In the genomic region with DNA sequence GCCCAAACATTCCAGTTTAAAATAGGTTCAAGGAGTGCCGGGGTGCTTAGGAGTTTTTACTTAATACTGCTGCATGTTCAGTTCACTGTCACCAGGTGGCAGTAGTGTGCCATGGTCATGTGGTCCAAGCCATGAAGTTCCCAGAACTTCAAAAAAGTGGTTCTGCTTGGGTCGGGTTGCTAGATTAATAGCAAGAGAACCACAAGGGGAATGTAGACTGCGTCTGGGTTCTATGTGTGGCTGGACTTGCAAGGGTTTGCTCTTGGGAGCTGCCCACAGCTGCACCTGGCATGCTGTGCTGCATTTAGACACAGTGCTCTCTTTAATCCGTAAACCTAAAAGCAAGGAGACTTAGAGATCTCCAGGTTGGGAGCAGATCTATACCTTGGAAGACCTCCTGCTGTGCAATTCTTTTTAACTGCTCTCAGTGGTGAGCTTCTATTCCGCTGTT, we compare ENCODE assay signal across 8 cellular contexts. TPM values are rescaled to one million over a fixed set of nuclear protein-coding genes. Genes with fewer than 3 reads are reported as not detected.
DNase-seq lines count a peak whose midpoint lies in the region; ATAC-seq and TF ChIP-seq lines count a peak whose summit lies in the region.

No MANE protein-coding gene starts in this region.

- H3K4me1 Mint-ChIP-seq in Caco-2 (ENCODE audit: low read depth, unreplicated experiment) = no peaks in the 10 kb centered on the region
- H3K4me1 Mint-ChIP-seq in H9 = peaks cover 0 to 4% of the 10 kb centered on the region in 2 experiments; a peak in 1 of 4 replicates

- H4K5ac ChIP-seq in H9 (ENCODE audit: insufficient read length, low read depth, low read length) = no peak overlapping the region

- H4K20me1 ChIP-seq in H9 (ENCODE audit: control insufficient read depth, insufficient read depth, insufficient read length) (no peaks in the 10 kb centered on the region), neural cell (ENCODE audit: insufficient read depth) (no peaks in the 10 kb centered on the region)

- H3K79me2 ChIP-seq in H9 (ENCODE audit: insufficient read depth, low read length) (no peaks in the 10 kb centered on the region), neural cell (replicated peaks; ENCODE audit: insufficient read depth, low read length) (no peaks in the 10 kb centered on the region)

- H2AFZ ChIP-seq in H9 (ENCODE audit: low read length) (no peak overlapping the region), neural cell (ENCODE audit: low read depth, low read length) (no peak overlapping the region)

- H3K9ac ChIP-seq in H9 (ENCODE audit: extremely low read depth, insufficient read length, low read length) (no peak overlapping the region), neural cell (ENCODE audit: low read length) (no peak overlapping the region)

- peak; percentile 94 for ATAC-seq in upper lobe of right lung

- H3K27ac ChIP-seq in H9 (ENCODE audit: insufficient read length, low read depth, low read length) = no peak overlapping the region
- H3K27ac ChIP-seq in neural cell (ENCODE audit: low read length) = no peak overlapping the region
- H3K27ac ChIP-seq in upper lobe of right lung = no peak overlapping the region

- no peak overlapping the region for H3T11ph ChIP-seq in H9 (ENCODE audit: low read length)

- H3K27me3 ChIP-seq in Caco-2 (replicated peaks; ENCODE audit: control insufficient read depth, insufficient read depth, low read length) (no peaks in the 10 kb centered on the region), H9 (ENCODE audit: insufficient read depth, low read length) (peaks cover 3% of the 10 kb centered on the region; the same call in 1 of the 2 replicates), neural cell (ENCODE audit: insufficient read depth, low read depth, low read length) (peaks cover 2% of the 10 kb centered on the region), upper lobe of right lung (peaks cover 7% of the 10 kb centered on the region)

- H3K9me3 ChIP-seq in Caco-2 (no peaks in the 10 kb centered on the region), H9 (ENCODE audit: control insufficient read depth, low read depth, low read length) (no peaks in the 10 kb centered on the region), neural cell (ENCODE audit: low read length) (no peaks in the 10 kb centered on the region), upper lobe of right lung (no peaks in the 10 kb centered on the region)

- H3K79me1 ChIP-seq in H9 (ENCODE audit: insufficient read depth, low read depth, low read length, poor library complexity, severe bottlenecking) = no peaks in the 10 kb centered on the region

- H2BK120ac ChIP-seq in H9 (ENCODE audit: low read depth, low read length, poor library complexity, severe bottlenecking) = no peak overlapping the region

- no peak for TF ChIP-seq EP300 in neural cell (conservative IDR thresholded peaks at IDR 0.05; ENCODE audit: poor library complexity, severe bottlenecking)

- intact Hi-C loops in Caco-2 (cut with micrococcal nuclease; ENCODE audit: unreplicated experiment) = loop anchor here (1.0 to 5.0 kb wide), 5 partner anchors 84 to 293 kb away; no protein-coding TSS in a partner anchor
- intact Hi-C loops in upper lobe of right lung (cut with DNase I) = loop anchor here (10.0 kb wide), 1 partner anchor 289 kb away; no protein-coding TSS in a partner anchor

- H3K4me2 ChIP-seq in H9 (ENCODE audit: insufficient read depth, insufficient read length, low read length) = no peak overlapping the region
- no peak overlapping the region for H3K4me2 ChIP-seq in neural cell (ENCODE audit: low read length)

- H2BK12ac ChIP-seq in H9 (ENCODE audit: insufficient read length, low read depth, low read length) = no peak overlapping the region

- no peak overlapping the region for H4K91ac ChIP-seq in H9 (ENCODE audit: insufficient read length, low read depth, low read length)

- H3K56ac ChIP-seq in H9 (ENCODE audit: insufficient read length, low read depth, low read length) = no peak overlapping the region

- H3K4me3 ChIP-seq in Caco-2 (ENCODE audit: low read depth, low read length) (no peak overlapping the region), fibroblast of mammary gland (ENCODE audit: control insufficient read depth, low read depth, low read length) (no peak overlapping the region), neural cell (ENCODE audit: low read length) (no peak overlapping the region), upper lobe of right lung (no peak overlapping the region)

- H2BK15ac ChIP-seq in H9 (ENCODE audit: low read depth, low read length) = no peak overlapping the region

- peak; percentile 83 for TF ChIP-seq RAD21 in neural cell (conservative IDR thresholded peaks at IDR 0.05)

- no peak overlapping the region for H4K8ac ChIP-seq in H9 (replicated peaks; ENCODE audit: insufficient read length, low read depth, low read length)

- H3K9me2 ChIP-seq in neural cell (ENCODE audit: insufficient read depth, low read length) = no peaks in the 10 kb centered on the region

- no peak overlapping the region for H3K4ac ChIP-seq in H9 (ENCODE audit: low read depth, low read length)

- H3K36me3 ChIP-seq in Caco-2 (ENCODE audit: control insufficient read depth, insufficient read depth, low read length) (no peaks in the 10 kb centered on the region; the same call in 1 of the 2 replicates), neural cell (ENCODE audit: insufficient read depth, low read length) (no peaks in the 10 kb centered on the region), upper lobe of right lung (no peaks in the 10 kb centered on the region)

- H3K4me3 Mint-ChIP-seq in Caco-2 (ENCODE audit: unreplicated experiment) (no peak overlapping the region), H9 (no peak overlapping the region)

- peak; percentile 55 to 69 for DNase-seq in Caco-2
- DNase-seq in H9 = peak; percentile 71
- peak; percentile 19 for DNase-seq in NCI-H526 treated with DMSO at 0.1 percent for 48 hours (lab: John Stamatoyannopoulos, UW)
- DNase-seq in activated CD8-positive, alpha-beta memory T cell treated with anti-CD3 and anti-CD28 coated beads, Interleukin-2, amount 50 U/mL, for 4 hours = peak; percentile 58
- peak; percentile 78 for DNase-seq in fibroblast of mammary gland (ENCODE audit: low read depth)
- no peak for DNase-seq in upper lobe of right lung
- DNase-seq in HuH-7.5 (ENCODE audit: low spot score) = no peak

- H3K18ac ChIP-seq in H9 (ENCODE audit: insufficient read length, low read depth, low read length) = no peak overlapping the region

- no peak overlapping the region for H3K14ac ChIP-seq in H9 (ENCODE audit: insufficient read depth, low read length)

- H2AK5ac ChIP-seq in H9 (ENCODE audit: insufficient read length, low read length) = no peak overlapping the region

- BruUV-seq in Caco-2 (replicated peaks; lab: Mats Ljungman, UMichigan) = no TSS peak

- no peak overlapping the region for H2BK5ac ChIP-seq in H9 (ENCODE audit: insufficient read length, low read length)

- TF ChIP-seq CTCF in Caco-2 (IDR thresholded peaks at IDR 0.05; ENCODE audit: insufficient read depth in 1 of 2, low read depth in 1 of 2, low read length in 1 of 2, severe bottlenecking in 1 of 2, unreplicated experiment in 1 of 2) (peak; percentile 87 to 97), H9 (conservative IDR thresholded peaks at IDR 0.05) (peak; percentile 92), fibroblast of mammary gland (conservative IDR thresholded peaks at IDR 0.05; ENCODE audit: control insufficient read depth, insufficient read depth, low read depth, low read length) (peak; percentile 93), neural cell (IDR thresholded peaks at IDR 0.05; ENCODE audit: poor library complexity, severe bottlenecking) (peak; percentile 87), upper lobe of right lung (IDR thresholded peaks at IDR 0.05) (peak; percentile 81)

- no peaks in the 10 kb centered on the region for H3K4me1 ChIP-seq in Caco-2
- H3K4me1 ChIP-seq in H9 (ENCODE audit: insufficient read depth, low read length) = no peaks in the 10 kb centered on the region
- H3K4me1 ChIP-seq in upper lobe of right lung = no peaks in the 10 kb centered on the region

- H3K23ac ChIP-seq in H9 (ENCODE audit: insufficient read length, low read depth, low read length) = no peak overlapping the region

- no CpG with 5 or more reads among the region's 5 CpGs for WGBS in H9 (ENCODE audit: extremely low coverage, insufficient read length, low lambda C conversion rate)

- no peaks in the 10 kb centered on the region for H3K36me3 Mint-ChIP-seq in Caco-2 (ENCODE audit: insufficient read depth, unreplicated experiment)
- no peaks in the 10 kb centered on the region for H3K36me3 Mint-ChIP-seq in H9 (ENCODE audit: insufficient read depth in 1 of 3, low read depth in 3 of 3)

- H3K27me3 Mint-ChIP-seq in Caco-2 (ENCODE audit: insufficient read depth, unreplicated experiment) (peaks cover 3% of the 10 kb centered on the region), H9 (ENCODE audit: low read depth) (peaks cover 29% of the 10 kb centered on the region)

- H3K9me3 Mint-ChIP-seq in Caco-2 (ENCODE audit: unreplicated experiment) = no peaks in the 10 kb centered on the region
- H3K9me3 Mint-ChIP-seq in H9 = no peaks in the 10 kb centered on the region

- H3K23me2 ChIP-seq in H9 (ENCODE audit: insufficient read length, low read depth, low read length, poor library complexity, severe bottlenecking) = no peaks in the 10 kb centered on the region

- CTCF ChIA-PET in Caco-2 (lab: Charles Lee) = interaction anchor here (0.8 to 2.2 kb wide), 6 partner anchors 9 to 295 kb away, joined by 3 to 9 read pairs (median 5); no protein-coding TSS in a partner anchor

- H3K27ac Mint-ChIP-seq in Caco-2 (ENCODE audit: unreplicated experiment) (no peak overlapping the region), H9 (no peak overlapping the region)

- no peaks in the 10 kb centered on the region for H3F3A ChIP-seq in neural cell (ENCODE audit: insufficient read depth, low read length, poor library complexity, severe bottlenecking)

- H2BK20ac ChIP-seq in H9 (ENCODE audit: low read depth, low read length, poor library complexity, severe bottlenecking) = no peak overlapping the region

- POLR2A ChIA-PET in Caco-2 (lab: Charles Lee) = no interaction called here

TF ChIP-seq in neural cell, 6 proteins besides CTCF, POLR2A, EP300 and RAD21 (continues in another document):
- no peak for TF ChIP-seq TAF1 (IDR thresholded peaks at IDR 0.05; ENCODE audit: low read depth)

RNA-seq across cellular contexts. Expression of gene SPON1, which starts 6.5 kb away (rescaled TPM):
- total RNA-seq in Caco-2 (2022) = 41.4 and 46.9 TPM in 2 replicates
- total RNA-seq in H9 (2021) = 0.20 and 0.22 TPM in 2 replicates
- 0.66 and 0.74 TPM in 2 replicates for polyA plus RNA-seq in neural cell
- polyA minus RNA-seq in neural cell = 0.97 and 1.4 TPM in 2 replicates
- total RNA-seq in upper lobe of right lung = 76.8 TPM

Comparison
In these comparisons a context has a peak if more than half of its experiments do, and no peak if none do; other contexts are left out.
1. DNase-seq: peak in Caco-2 (2 of 2), H9 (single experiment), NCI-H526 treated with DMSO at 0.1 percent for 48 hours (single experiment), activated CD8-positive, alpha-beta memory T cell treated with anti-CD3 and anti-CD28 coated beads, Interleukin-2, amount 50 U/mL, for 4 hours (single experiment) and fibroblast of mammary gland (single experiment); none in upper lobe of right lung (single experiment) and HuH-7.5 (single experiment).
2. RNA of gene SPON1, which starts 6.5 kb away (total RNA-seq): 76.8 TPM in upper lobe of right lung (single experiment) and 41.4 to 46.9 TPM in Caco-2; 0.20 to 0.22 TPM in H9; every median in the first group is over 10 times any median in the second.
3. Peak in every context shown above with its lines, with median percentiles within 50 percentile points of each other: CTCF ChIP-seq.